Comparison of ENCODE assay signal across 9 cellular contexts in the genomic region with DNA sequence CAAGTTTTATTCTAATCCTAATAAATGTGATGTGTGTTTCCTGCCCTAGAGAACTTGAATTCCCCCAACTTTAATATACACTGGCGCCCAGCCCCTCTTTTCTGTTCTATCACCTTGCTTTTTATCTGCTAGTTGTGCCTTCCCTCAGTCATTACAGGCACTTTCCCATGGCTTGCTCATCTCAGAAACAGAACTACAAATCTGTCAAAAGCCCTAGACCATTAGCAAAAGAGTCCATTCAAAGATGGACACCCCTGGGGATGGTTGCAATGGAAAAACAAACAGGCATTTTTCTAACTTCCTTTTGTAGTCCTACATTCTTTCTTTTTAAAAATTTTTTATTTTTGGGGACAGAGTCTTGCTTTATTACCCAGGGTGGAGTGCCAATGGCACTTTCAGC.
"Had no signal": no experiment of that assay in that cellular context is flagged by ENCODE, and none has a peak within 500 bp of the region (broad histone marks: within the 10 kb centered on the region; RNA-seq: fewer than 3 reads in every experiment).

No MANE protein-coding gene starts in this region.

- H3K36me3 ChIP-seq: HAP-1 had no signal

- DNase-seq: GM23248, GOT3, H7, H9, HCEC 1CT, HFFc6 had no signal

- H3K4me3 ChIP-seq: GM23248, GM23338, HAP-1 had no signal

- H3K4me3 Mint-ChIP-seq: GM23338, H9, HFFc6 had no signal

- H3K9me3 Mint-ChIP-seq: GM23338, H9, HFFc6 had no signal

- ATAC-seq: GM23338, HCT116 had no signal

- H3K4me1 ChIP-seq: HAP-1 had no signal

- H3K27ac Mint-ChIP-seq: GM23338, H9 had no signal

- H3K27ac ChIP-seq: GM23248 had no signal

- H3K9me3 ChIP-seq: HAP-1 had no signal

- H3K4me1 Mint-ChIP-seq: GM23338, H9 had no signal
